1 cellular context compared by ENCODE assay signal in genomic region chr5:124628721-124629596, GRCh38.
A peak's percentile ranks its signal among the peaks of the same experiment; 100 is the strongest.
TF ChIP-seq lines count a peak whose summit lies in the region.

No MANE protein-coding gene starts in this region.

TF ChIP-seq in HepG2, 621 proteins besides CTCF, POLR2A, EP300 and RAD21 (continued from another document and continues in another):
- 0 out of 2 replicates have a peak, but pooled peaks have one; percentile 28 for TF ChIP-seq PAXIP1 (CRISPR knock-in tag; conservative IDR thresholded peaks at IDR 0.05)
- no peak for TF ChIP-seq ZXDC (CRISPR knock-in tag; IDR thresholded peaks at IDR 0.05)
- TF ChIP-seq BRCA1 (CRISPR knock-in tag; IDR thresholded peaks at IDR 0.05), result no peak
- TF ChIP-seq MZF1 (CRISPR knock-in tag; IDR thresholded peaks at IDR 0.05; ENCODE audit: borderline replicate concordance), result no peak
- no peak for TF ChIP-seq FOXK2 (IDR thresholded peaks at IDR 0.05)
- TF ChIP-seq HNRNPUL1 (IDR thresholded peaks at IDR 0.05; ENCODE audit: low read depth, low read length), result no peak
- 0 out of 2 replicates have a peak, but pooled peaks have one; percentile 20 for TF ChIP-seq GATAD2A (CRISPR knock-in tag; IDR thresholded peaks at IDR 0.05)
- TF ChIP-seq PHF21A (CRISPR knock-in tag; IDR thresholded peaks at IDR 0.05), result no peak
- no peak for TF ChIP-seq GPBP1L1 (CRISPR knock-in tag; IDR thresholded peaks at IDR 0.05)
- no peak for TF ChIP-seq FOXJ3 (CRISPR knock-in tag; IDR thresholded peaks at IDR 0.05; ENCODE audit: borderline replicate concordance)
- no peak for TF ChIP-seq ZNF10 (CRISPR knock-in tag; IDR thresholded peaks at IDR 0.05; ENCODE audit: borderline replicate concordance, low read depth)
- no peak for TF ChIP-seq ZSCAN31 (CRISPR knock-in tag; IDR thresholded peaks at IDR 0.05; ENCODE audit: low read depth)
- TF ChIP-seq NR0B2 (CRISPR knock-in tag; IDR thresholded peaks at IDR 0.05), result no peak
- no peak for TF ChIP-seq ZNF331 (CRISPR knock-in tag; IDR thresholded peaks at IDR 0.05)
- TF ChIP-seq ZNF44 (CRISPR knock-in tag; IDR thresholded peaks at IDR 0.05), result no peak
- TF ChIP-seq MEIS2 (CRISPR knock-in tag; IDR thresholded peaks at IDR 0.05), result 0 out of 2 replicates have a peak, but pooled peaks have one; percentile 18
- TF ChIP-seq ZBTB43 (CRISPR knock-in tag; conservative IDR thresholded peaks at IDR 0.05), result peak; percentile 53; the same call in 1 of the 2 replicates
- no peak for TF ChIP-seq RFX3 (CRISPR knock-in tag; IDR thresholded peaks at IDR 0.05)
- no peak for TF ChIP-seq ZNF562 (CRISPR knock-in tag; IDR thresholded peaks at IDR 0.05; ENCODE audit: borderline replicate concordance)
- no peak for TF ChIP-seq HNF4G (IDR thresholded peaks at IDR 0.05; ENCODE audit: borderline replicate concordance, low read depth, low read length)
- no peak for TF ChIP-seq HNF4G (CRISPR knock-in tag; IDR thresholded peaks at IDR 0.05; ENCODE audit: borderline replicate concordance, low read depth)
- TF ChIP-seq ZNF30 (CRISPR knock-in tag; IDR thresholded peaks at IDR 0.05), result no peak
- TF ChIP-seq ZEB1 (IDR thresholded peaks at IDR 0.05; ENCODE audit: insufficient replicate concordance, low read depth), result no peak
- no peak for TF ChIP-seq YEATS2 (CRISPR knock-in tag; IDR thresholded peaks at IDR 0.05; ENCODE audit: borderline replicate concordance)
- no peak for TF ChIP-seq LRRFIP1 (CRISPR knock-in tag; conservative IDR thresholded peaks at IDR 0.05)
- TF ChIP-seq PREB (CRISPR knock-in tag; IDR thresholded peaks at IDR 0.05), result no peak
- 0 out of 2 replicates have a peak, but pooled peaks have one; percentile 44 for TF ChIP-seq KAT8 (CRISPR knock-in tag; IDR thresholded peaks at IDR 0.05)
- TF ChIP-seq NCOA5 (CRISPR knock-in tag; IDR thresholded peaks at IDR 0.05), result no peak
- no peak for TF ChIP-seq ZNF17 (CRISPR knock-in tag; IDR thresholded peaks at IDR 0.05)
- no peak for TF ChIP-seq ZFP1 (CRISPR knock-in tag; IDR thresholded peaks at IDR 0.05)
- peak; percentile 65; the same call in 1 of the 2 replicates for TF ChIP-seq HNF1B (CRISPR knock-in tag; IDR thresholded peaks at IDR 0.05)
- no peak for TF ChIP-seq ETS1 (CRISPR knock-in tag; IDR thresholded peaks at IDR 0.05)
- no peak for TF ChIP-seq HMGXB3 (CRISPR knock-in tag; IDR thresholded peaks at IDR 0.05; ENCODE audit: borderline replicate concordance)
- no peak for TF ChIP-seq IRF2 (CRISPR knock-in tag; IDR thresholded peaks at IDR 0.05)
- TF ChIP-seq SIN3B (IDR thresholded peaks at IDR 0.05; ENCODE audit: low read length), result no peak
- TF ChIP-seq ZNF790 (CRISPR knock-in tag; IDR thresholded peaks at IDR 0.05; ENCODE audit: borderline replicate concordance), result no peak
